15 cellular contexts compared by ENCODE assay signal in the genomic region with DNA sequence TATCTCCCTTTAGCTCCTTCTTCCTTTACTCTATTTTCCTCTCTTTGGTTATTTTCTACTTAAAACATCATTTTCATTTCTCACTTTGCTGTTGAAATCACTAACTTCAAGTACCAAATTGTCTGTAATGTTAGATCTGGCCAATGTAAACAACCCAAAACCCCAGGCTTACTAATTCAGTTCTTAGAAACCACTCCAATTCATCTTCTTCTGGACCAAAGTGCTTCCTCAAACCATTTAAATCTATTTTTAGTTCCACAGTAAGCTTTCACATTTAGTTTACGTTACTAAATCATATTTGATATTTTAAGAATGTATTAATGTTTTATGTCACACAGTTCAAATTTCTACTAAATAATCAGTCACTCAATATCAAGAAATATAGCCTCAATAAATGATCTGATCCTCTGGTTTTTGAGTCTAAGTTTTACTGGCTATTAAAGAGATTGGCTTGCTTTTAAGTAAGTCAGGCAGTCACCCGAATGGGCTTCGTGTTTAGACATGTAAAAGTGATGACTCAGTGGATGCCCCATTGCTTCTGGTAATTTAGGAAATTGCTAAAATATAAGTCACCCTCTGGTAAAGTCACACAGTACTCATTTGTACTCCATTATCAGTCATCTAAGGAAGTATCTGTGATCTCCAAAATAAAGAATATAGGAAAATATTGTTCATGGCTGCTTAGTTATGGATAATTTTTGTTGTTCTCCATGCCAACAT.
DNase-seq lines count a peak whose midpoint lies in the region; ATAC-seq and TF ChIP-seq lines count a peak whose summit lies in the region.
"Had no signal": no experiment of that assay in that cellular context is flagged by ENCODE, and none has a peak within 500 bp of the region (broad histone marks: within the 10 kb centered on the region; RNA-seq: fewer than 3 reads in every experiment).

No MANE protein-coding gene starts in this region.

- no peak overlapping the region for H3K4me2 ChIP-seq in MM.1S (ENCODE audit: low read depth, low read length)

- no peaks in the 10 kb centered on the region for H3K79me2 ChIP-seq in MM.1S (ENCODE audit: low read length)

- TF ChIP-seq EP300 in upper lobe of left lung (IDR thresholded peaks at IDR 0.05): no peak

- POLR2A ChIA-PET in AG04449 (lab: Yijun Ruan, JAX): no interaction called here

- no peaks in the 10 kb centered on the region for H4K20me1 ChIP-seq in MM.1S (ENCODE audit: insufficient read depth, low read length)

- TF ChIP-seq POLR2A in upper lobe of left lung (IDR thresholded peaks at IDR 0.05): no peak

- CTCF ChIA-PET in AG04449 (lab: Yijun Ruan, JAX): interaction anchor here (0.6 kb wide), 1 partner anchor 10 kb away, joined by 3 read pairs; no protein-coding TSS in a partner anchor

- no peak overlapping the region for H3K9ac ChIP-seq in MM.1S (ENCODE audit: low read length)

- ATAC-seq in GM18517 (IDR thresholded peaks at IDR 0.05; ENCODE audit: unreplicated experiment) (no peak), upper lobe of left lung (ENCODE audit: low FRiP score in 2 of 2) (no peak)
- ATAC-seq: activated CD8-positive, alpha-beta T cell treated with anti-CD3 and anti-CD28 coated beads for 36 hours had no signal

- WGBS in upper lobe of left lung, 2 donors: 44 to 49% methylated on average over 3 of the region's 3 CpGs

- no peak overlapping the region for H2AFZ ChIP-seq in MM.1S (ENCODE audit: low read length)

- DNase-seq in AG04449 (ENCODE audit: low read depth, low spot score) (peak; percentile 62), NCI-H187 treated with DMSO at 0.1 percent for 48 hours (lab: John Stamatoyannopoulos, UW) (peak; percentile 68), cardiac fibroblast (ENCODE audit: low read depth in 2 of 2) (peak; percentile 37 to 67), kidney epithelial cell (ENCODE audit: low read depth) (peak; percentile 79), MM.1S (no peak), NCI-H1436 treated with DMSO at 0.1 percent for 48 hours (lab: John Stamatoyannopoulos, UW) (no peak), upper lobe of left lung (no peak)
- DNase-seq: activated CD8-positive, alpha-beta T cell treated with anti-CD3 and anti-CD28 coated beads for 36 hours; cerebellar nuclear complex; esophagus squamous epithelium; NCI-H82; SHP77; stimulated activated CD4-positive, alpha-beta T cell treated with anti-CD3 and anti-CD28 coated beads, Interleukin-4, amount 100 ng/mL, for 4 hours; stimulated activated naive CD4-positive, alpha-beta T cell had no signal

- H3K9me3 ChIP-seq in MM.1S (replicated peaks; ENCODE audit: insufficient read depth, low read length) (no peaks in the 10 kb centered on the region), upper lobe of left lung (no peaks in the 10 kb centered on the region)

- no peaks in the 10 kb centered on the region for H3K9me2 ChIP-seq in MM.1S (replicated peaks; ENCODE audit: insufficient read depth, low read length)

- H3K4me3 ChIP-seq in AG04449 (ENCODE audit: low read depth, low read length) (no peak overlapping the region), cardiac fibroblast (replicated peaks in 1 of 2; ENCODE audit: low read depth in 2 of 2, low read length in 2 of 2) (no peak overlapping the region), kidney epithelial cell (ENCODE audit: low read depth, low read length) (no peak overlapping the region), MM.1S (ENCODE audit: low read length) (no peak overlapping the region), upper lobe of left lung (no peak overlapping the region)
- H3K4me3 ChIP-seq: esophagus squamous epithelium had no signal

- H3K27me3 ChIP-seq in kidney epithelial cell (ENCODE audit: control insufficient read depth, insufficient read depth, low read length) (no peaks in the 10 kb centered on the region), MM.1S (replicated peaks; ENCODE audit: insufficient read depth, low read length) (no peaks in the 10 kb centered on the region), upper lobe of left lung (no peaks in the 10 kb centered on the region)
- H3K27me3 ChIP-seq: esophagus squamous epithelium had no signal

- no peaks in the 10 kb centered on the region for H3K4me1 ChIP-seq in MM.1S (ENCODE audit: low read length)
- no peaks in the 10 kb centered on the region for H3K4me1 ChIP-seq in upper lobe of left lung
- H3K4me1 ChIP-seq: esophagus squamous epithelium had no signal

- TF ChIP-seq CTCF in AG04449 (IDR thresholded peaks at IDR 0.05; ENCODE audit: insufficient read depth, low read length, missing control alignments) (no peak), cardiac fibroblast (IDR thresholded peaks at IDR 0.05; ENCODE audit: low read depth, low read length) (no peak), kidney epithelial cell (IDR thresholded peaks at IDR 0.05; ENCODE audit: insufficient read depth, low read length, poor library complexity, severe bottlenecking) (no peak), MM.1S (IDR thresholded peaks at IDR 0.05; ENCODE audit: low read length) (no peak), upper lobe of left lung (IDR thresholded peaks at IDR 0.05) (no peak)

- H3K27ac ChIP-seq in MM.1S (ENCODE audit: low read length): no peak overlapping the region
- no peak overlapping the region for H3K27ac ChIP-seq in upper lobe of left lung
- H3K27ac ChIP-seq: esophagus squamous epithelium had no signal

- no peaks in the 10 kb centered on the region for H3F3A ChIP-seq in MM.1S (ENCODE audit: insufficient read depth, low read length)

- H3K36me3 ChIP-seq in kidney epithelial cell (ENCODE audit: control insufficient read depth, insufficient read depth, low read length) (no peaks in the 10 kb centered on the region), MM.1S (replicated peaks; ENCODE audit: insufficient read depth, low read length) (no peaks in the 10 kb centered on the region), upper lobe of left lung (no peaks in the 10 kb centered on the region)
- H3K36me3 ChIP-seq: esophagus squamous epithelium had no signal

Comparison
In these comparisons a context has a peak if more than half of its experiments do, and no peak if none do; other contexts are left out.
1. DNase-seq: peak in AG04449 (single experiment), NCI-H187 treated with DMSO at 0.1 percent for 48 hours (single experiment), cardiac fibroblast (2 of 2) and kidney epithelial cell (single experiment); none in MM.1S (single experiment), NCI-H1436 treated with DMSO at 0.1 percent for 48 hours (single experiment) and upper lobe of left lung (0 of 2).